ENCODE assay signal across 15 cellular contexts in genomic region chr16:89847056-89847929, GRCh38. TPM values are rescaled to one million over a fixed set of nuclear protein-coding genes. Genes with fewer than 3 reads are reported as not detected.
DNase-seq lines count a peak whose midpoint lies in the region; ATAC-seq lines count a peak whose summit lies in the region.
"Had no signal": no experiment of that assay in that cellular context is flagged by ENCODE, and none has a peak within 500 bp of the region (broad histone marks: within the 10 kb centered on the region; RNA-seq: fewer than 3 reads in every experiment).

No MANE protein-coding gene starts in this region.

- no peak overlapping the region for H4K8ac ChIP-seq in neuronal stem cell (ENCODE audit: low read depth, low read length)
- H4K8ac ChIP-seq in mesenchymal stem cell (ENCODE audit: low read length) = no peak overlapping the region

- H2BK5ac ChIP-seq in neuronal stem cell (ENCODE audit: low read length) (no peak overlapping the region), mesenchymal stem cell (ENCODE audit: low read depth, low read length, poor library complexity, severe bottlenecking) (no peak overlapping the region)

- H3K79me1 ChIP-seq in neuronal stem cell (ENCODE audit: low read depth, low read length) = peaks cover 2% of the 10 kb centered on the region
- no peaks in the 10 kb centered on the region for H3K79me1 ChIP-seq in mesenchymal stem cell (replicated peaks; ENCODE audit: low read length, poor library complexity, severe bottlenecking)

- H3K4me2 ChIP-seq in neuronal stem cell (ENCODE audit: insufficient read depth, low read length, poor library complexity, severe bottlenecking) = no peak overlapping the region
- no peak overlapping the region for H3K4me2 ChIP-seq in mesenchymal stem cell (ENCODE audit: low read length, poor library complexity, severe bottlenecking)

- CTCF ChIA-PET in naive thymus-derived CD4-positive, alpha-beta T cell (lab: Charles Lee) = no interaction called here

- H3K4ac ChIP-seq in neuronal stem cell (ENCODE audit: low read length) (no peak overlapping the region), mesenchymal stem cell (ENCODE audit: low read depth in 1 of 2, low read length in 2 of 2) (no peak overlapping the region)

- H3K27ac ChIP-seq in neuronal stem cell (replicated peaks; ENCODE audit: low read length) = no peak overlapping the region
- H3K27ac ChIP-seq in mesenchymal stem cell (ENCODE audit: low read length, poor library complexity, severe bottlenecking) = no peak overlapping the region
- no peak overlapping the region for H3K27ac ChIP-seq in naive thymus-derived CD4-positive, alpha-beta T cell (ENCODE audit: low read depth, low read length)
- H3K27ac ChIP-seq: tibial artery had no signal

- no peak overlapping the region for H2AFZ ChIP-seq in neuronal stem cell (ENCODE audit: low read length)
- H2AFZ ChIP-seq in mesenchymal stem cell (ENCODE audit: low read depth, low read length) = no peak overlapping the region

- no peak overlapping the region for H3K4me3 Mint-ChIP-seq in naive thymus-derived CD4-positive, alpha-beta T cell
- H3K4me3 Mint-ChIP-seq: activated CD4-positive, alpha-beta T cell treated with anti-CD3 and anti-CD28 coated beads, Interleukin-2, amount 10 ng/mL, durations not matched to agents 7 days and 5 days; stimulated activated naive B cell treated with anti-CD40 and anti-IgM and Interleukin-4, amounts not matched to agents 10 μg/mL and 1 μg/mL and 100 μg/mL, for 72 hours had no signal

- H3K9me3 Mint-ChIP-seq in naive thymus-derived CD4-positive, alpha-beta T cell = no peaks in the 10 kb centered on the region
- H3K9me3 Mint-ChIP-seq: activated CD4-positive, alpha-beta T cell treated with anti-CD3 and anti-CD28 coated beads, Interleukin-2, amount 10 ng/mL, durations not matched to agents 7 days and 5 days; stimulated activated naive B cell treated with anti-CD40 and anti-IgM and Interleukin-4, amounts not matched to agents 10 μg/mL and 1 μg/mL and 100 μg/mL, for 72 hours; T-cell had no signal

- H3K4me3 ChIP-seq in neuronal stem cell (ENCODE audit: low read length in 2 of 2) = no peak overlapping the region
- H3K4me3 ChIP-seq in mesenchymal stem cell (ENCODE audit: insufficient read depth in 1 of 2, low read depth in 1 of 2, low read length in 2 of 2) = no peak overlapping the region
- no peak overlapping the region for H3K4me3 ChIP-seq in naive thymus-derived CD4-positive, alpha-beta T cell (ENCODE audit: low read length)
- H3K4me3 ChIP-seq: tibial artery had no signal

- peak in 2 of 3 experiments; percentile 29 to 35 for DNase-seq in NCI-H1417 (lab: John Stamatoyannopoulos, UW)
- no peak for DNase-seq in NCI-H1417 treated with DMSO at 0.1 percent for 48 hours (lab: John Stamatoyannopoulos, UW)
- DNase-seq in NCI-H2029 (lab: John Stamatoyannopoulos, UW) = peak; percentile 51
- peak; percentile 66 to 73 for DNase-seq in SHP77 (lab: John Stamatoyannopoulos, UW)
- DNase-seq in neuronal stem cell (ENCODE audit: low spot score) = no peak
- DNase-seq in mesenchymal stem cell = no peak
- DNase-seq in naive thymus-derived CD4-positive, alpha-beta T cell = no peak
- DNase-seq in NCI-H446 treated with DMSO at 0.1 percent for 48 hours (lab: John Stamatoyannopoulos, UW) = no peak
- DNase-seq: 8988T; activated CD4-positive, alpha-beta T cell treated with anti-CD3 and anti-CD28 coated beads, Interleukin-2, amount 10 ng/mL, durations not matched to agents 7 days and 5 days; anterior cingulate cortex; kidney; stimulated activated naive B cell treated with anti-CD40 and anti-IgM and Interleukin-4, amounts not matched to agents 10 μg/mL and 1 μg/mL and 100 μg/mL, for 72 hours; T-cell; tibial artery had no signal

- H2BK15ac ChIP-seq in neuronal stem cell (ENCODE audit: low read length) = no peak overlapping the region
- H2BK15ac ChIP-seq in mesenchymal stem cell (ENCODE audit: low read depth, poor library complexity, severe bottlenecking) = no peak overlapping the region

- no peak overlapping the region for H3K23ac ChIP-seq in neuronal stem cell (ENCODE audit: low read depth, low read length, poor library complexity)
- no peak overlapping the region for H3K23ac ChIP-seq in mesenchymal stem cell (ENCODE audit: low read length in 2 of 2)

- H4K91ac ChIP-seq in neuronal stem cell (ENCODE audit: low read depth, low read length, poor library complexity) (no peak overlapping the region), mesenchymal stem cell (ENCODE audit: low read length) (no peak overlapping the region)

- WGBS in neuronal stem cell (ENCODE audit: extremely low coverage in 2 of 2, insufficient read length in 2 of 2, insufficient replicate concordance in 1 of 2), 2 donors = no CpG with 5 or more reads among the region's 26 CpGs
- 83% methylated on average over 25 of the region's 26 CpGs for WGBS in mesenchymal stem cell

- H3K27me3 ChIP-seq in neuronal stem cell (ENCODE audit: control insufficient read depth in 3 of 3, insufficient read depth in 3 of 3, low read depth in 1 of 3, low read length in 3 of 3) (no peaks in the 10 kb centered on the region), mesenchymal stem cell (ENCODE audit: control insufficient read depth in 1 of 2, insufficient read depth in 1 of 2, low read length in 2 of 2) (no peaks in the 10 kb centered on the region)
- H3K27me3 ChIP-seq in naive thymus-derived CD4-positive, alpha-beta T cell (ENCODE audit: control insufficient read depth in 2 of 2, insufficient read depth in 2 of 2, low read length in 2 of 2) = no peaks in the 10 kb centered on the region

- H2BK12ac ChIP-seq in neuronal stem cell (ENCODE audit: low read length) (no peak overlapping the region), mesenchymal stem cell (ENCODE audit: low read length in 2 of 2) (no peak overlapping the region)

- peaks cover 3 to 11% (median 9%) of the 10 kb centered on the region in 7 donors for H3K4me1 Mint-ChIP-seq in naive thymus-derived CD4-positive, alpha-beta T cell

- no peak for ATAC-seq in naive thymus-derived CD4-positive, alpha-beta T cell
- ATAC-seq: stimulated activated naive B cell treated with anti-CD40 and anti-IgM and Interleukin-4, amounts not matched to agents 10 μg/mL and 1 μg/mL and 100 μg/mL, for 72 hours; T-cell had no signal

- H3K4me1 ChIP-seq in neuronal stem cell (ENCODE audit: control insufficient read depth in 2 of 2, insufficient read depth in 1 of 2, low read depth in 1 of 2, low read length in 2 of 2) (peaks cover 0 to 2% of the 10 kb centered on the region in 2 donors), mesenchymal stem cell (ENCODE audit: control insufficient read depth, insufficient read depth, low read depth, low read length) (peaks cover 19% of the 10 kb centered on the region)
- H3K4me1 ChIP-seq in naive thymus-derived CD4-positive, alpha-beta T cell (ENCODE audit: control insufficient read depth in 2 of 2, insufficient read depth in 2 of 2, low read length in 2 of 2) = peaks cover 3 to 8% of the 10 kb centered on the region in 2 donors

- intact Hi-C loops in naive thymus-derived CD4-positive, alpha-beta T cell (cut with micrococcal nuclease) = no loop called here

- H3K9me3 ChIP-seq in neuronal stem cell (replicated peaks in 1 of 2; ENCODE audit: control insufficient read depth in 2 of 2, insufficient read depth in 1 of 2, low read depth in 1 of 2, low read length in 2 of 2) (no peaks in the 10 kb centered on the region), mesenchymal stem cell (ENCODE audit: control insufficient read depth, low read length) (no peaks in the 10 kb centered on the region)
- no peaks in the 10 kb centered on the region for H3K9me3 ChIP-seq in naive thymus-derived CD4-positive, alpha-beta T cell (ENCODE audit: control insufficient read depth in 2 of 3, low read length in 3 of 3)
- H3K9me3 ChIP-seq: tibial artery had no signal

- no peak overlapping the region for H2AK5ac ChIP-seq in neuronal stem cell (ENCODE audit: low read depth, low read length)
- no peak overlapping the region for H2AK5ac ChIP-seq in mesenchymal stem cell (ENCODE audit: low read length, severe bottlenecking)

- no peaks in the 10 kb centered on the region for H3K36me3 Mint-ChIP-seq in naive thymus-derived CD4-positive, alpha-beta T cell
- H3K36me3 Mint-ChIP-seq: stimulated activated naive B cell treated with anti-CD40 and anti-IgM and Interleukin-4, amounts not matched to agents 10 μg/mL and 1 μg/mL and 100 μg/mL, for 72 hours; T-cell had no signal

- H3K14ac ChIP-seq in neuronal stem cell (ENCODE audit: low read length) = peak overlapping the region; percentile 5
- no peak overlapping the region for H3K14ac ChIP-seq in mesenchymal stem cell (ENCODE audit: low read length in 2 of 2)

- H2BK120ac ChIP-seq in neuronal stem cell (ENCODE audit: low read depth, low read length) (no peak overlapping the region), mesenchymal stem cell (ENCODE audit: low read depth, low read length) (no peak overlapping the region)

- H3K27me3 Mint-ChIP-seq in naive thymus-derived CD4-positive, alpha-beta T cell = peaks cover 0 to 2% (median 0%) of the 10 kb centered on the region in 5 donors
- H3K27me3 Mint-ChIP-seq: T-cell had no signal

- peak overlapping the region in 1 of 9 donors; percentile 34 for H3K27ac Mint-ChIP-seq in naive thymus-derived CD4-positive, alpha-beta T cell
- H3K27ac Mint-ChIP-seq: activated CD4-positive, alpha-beta T cell treated with anti-CD3 and anti-CD28 coated beads, Interleukin-2, amount 10 ng/mL, durations not matched to agents 7 days and 5 days; stimulated activated naive B cell treated with anti-CD40 and anti-IgM and Interleukin-4, amounts not matched to agents 10 μg/mL and 1 μg/mL and 100 μg/mL, for 72 hours; T-cell had no signal

- peaks cover 0 to 23% of the 10 kb centered on the region in 2 donors for H3K36me3 ChIP-seq in neuronal stem cell (replicated peaks in 1 of 2; ENCODE audit: control insufficient read depth in 2 of 2, insufficient read depth in 2 of 2, low read length in 2 of 2)
- H3K36me3 ChIP-seq in mesenchymal stem cell (ENCODE audit: control insufficient read depth in 1 of 2, insufficient read depth in 2 of 2, low read depth in 1 of 2, low read length in 2 of 2) = peaks cover 0 to 5% of the 10 kb centered on the region in 2 experiments
- no peaks in the 10 kb centered on the region for H3K36me3 ChIP-seq in naive thymus-derived CD4-positive, alpha-beta T cell (ENCODE audit: control insufficient read depth in 2 of 3, insufficient read depth in 3 of 3, low read length in 3 of 3)
- H3K36me3 ChIP-seq: tibial artery had no signal

- POLR2A ChIA-PET in naive thymus-derived CD4-positive, alpha-beta T cell (lab: Charles Lee) = no interaction called here

- H3K18ac ChIP-seq in neuronal stem cell (ENCODE audit: low read length) (no peak overlapping the region), mesenchymal stem cell (ENCODE audit: low read depth in 1 of 2, low read length in 2 of 2) (no peak overlapping the region)

- H3K9ac ChIP-seq in neuronal stem cell (ENCODE audit: low read depth, low read length, poor library complexity) (no peak overlapping the region), mesenchymal stem cell (ENCODE audit: low read length) (no peak overlapping the region)

RNA-seq across cellular contexts. Expression of gene SPIRE2, which starts 19.0 kb away (rescaled TPM):
- 7.0 TPM for polyA plus RNA-seq in neuronal stem cell (2013, experiment 1 of 2)
- polyA plus RNA-seq in neuronal stem cell (2013, experiment 2 of 2) = 7.0 TPM
- polyA plus RNA-seq in mesenchymal stem cell (2013, experiment 1 of 2) = 1.4 TPM
- polyA plus RNA-seq in mesenchymal stem cell (2013, experiment 2 of 2) = 1.3 TPM
- total RNA-seq in naive thymus-derived CD4-positive, alpha-beta T cell = 1 to 10 TPM; 1.2 to 3.5 (median 3.0) TPM
- polyA plus RNA-seq in naive thymus-derived CD4-positive, alpha-beta T cell = under 1 TPM; 0.32 to 0.35 TPM

RNA-seq across cellular contexts. Expression of gene TCF25, which starts 26.1 kb away (rescaled TPM):
- polyA plus RNA-seq in neuronal stem cell (2013, experiment 1 of 2) = 136 TPM
- 136 TPM for polyA plus RNA-seq in neuronal stem cell (2013, experiment 2 of 2)
- polyA plus RNA-seq in mesenchymal stem cell (2013, experiment 1 of 2) = 222 TPM
- polyA plus RNA-seq in mesenchymal stem cell (2013, experiment 2 of 2) = 213 TPM
- total RNA-seq in naive thymus-derived CD4-positive, alpha-beta T cell = 100 to 1,000 TPM; 200 to 392 (median 262) TPM
- polyA plus RNA-seq in naive thymus-derived CD4-positive, alpha-beta T cell = 100 to 1,000 TPM in 1 of 2 donors, 10 to 100 TPM in 1; 68.1 to 122 TPM

RNA-seq across cellular contexts. Expression of gene FANCA, which starts 30.8 kb away (rescaled TPM):
- polyA plus RNA-seq in neuronal stem cell (2013, experiment 1 of 2) = 18.4 TPM
- polyA plus RNA-seq in neuronal stem cell (2013, experiment 2 of 2) = 21.0 TPM
- 3.3 TPM for polyA plus RNA-seq in mesenchymal stem cell (2013, experiment 1 of 2)
- 2.3 TPM for polyA plus RNA-seq in mesenchymal stem cell (2013, experiment 2 of 2)
- total RNA-seq in naive thymus-derived CD4-positive, alpha-beta T cell = 100 to 1,000 TPM in 1 of 5 experiments, 10 to 100 TPM in 1, 1 to 10 TPM in 3; 3.5 to 111 (median 7.9) TPM
- polyA plus RNA-seq in naive thymus-derived CD4-positive, alpha-beta T cell = 1 to 10 TPM in 1 of 2 donors, under 1 TPM in 1; 0.59 to 3.4 TPM

Comparison
In these comparisons a context has a peak if more than half of its experiments do, and no peak if none do; other contexts are left out.
1. DNase-seq: peak in NCI-H1417 (2 of 3), NCI-H2029 (single experiment) and SHP77 (2 of 2); none in NCI-H1417 treated with DMSO at 0.1 percent for 48 hours (single experiment), neuronal stem cell (single experiment), mesenchymal stem cell (single experiment), naive thymus-derived CD4-positive, alpha-beta T cell (0 of 9) and NCI-H446 treated with DMSO at 0.1 percent for 48 hours (single experiment).